Comparison of ENCODE assay signal across 27 cellular contexts in the genomic region with DNA sequence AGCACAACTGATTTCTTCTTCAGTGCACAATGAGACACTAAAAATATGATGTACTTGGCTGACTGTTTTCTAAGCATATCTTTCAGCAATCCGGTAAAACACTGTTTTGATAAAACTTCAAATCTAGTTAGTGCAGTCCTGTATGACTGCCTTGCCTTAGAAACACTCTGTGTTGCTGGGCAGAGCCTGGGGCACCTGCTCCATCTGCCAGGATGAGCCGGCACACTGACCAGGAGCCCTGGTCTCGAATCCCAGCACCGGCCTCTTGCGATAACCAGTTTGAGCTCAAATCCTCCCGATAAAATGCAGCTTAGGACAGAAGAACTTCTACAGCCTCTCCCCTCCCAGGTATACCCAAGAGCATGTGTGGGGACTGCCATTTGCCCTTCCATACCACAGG.
"Had no signal": no experiment of that assay in that cellular context is flagged by ENCODE, and none has a peak within 500 bp of the region (broad histone marks: within the 10 kb centered on the region; RNA-seq: fewer than 3 reads in every experiment).

No MANE protein-coding gene starts in this region.

- H3K27ac ChIP-seq: hepatocyte, ovary, suprapubic skin, transverse colon, vagina had no signal

- H3K4me3 ChIP-seq: hepatocyte, lung, mucosa of descending colon, ovary, smooth muscle cell, suprapubic skin, transverse colon, vagina had no signal

- ATAC-seq: effector memory CD8-positive, alpha-beta T cell; left colon; mucosa of descending colon; natural killer cell treated with Interleukin-12 subunit alpha and Interleukin-12 subunit beta and Interleukin-15 and Interleukin-18, amount 100 ng/mL, for 72 hours; sciatic nerve; stimulated activated naive CD8-positive, alpha-beta T cell treated with anti-CD3 and anti-CD28 coated beads, Interleukin-15, amount 100 ng/mL, for 72 hours had no signal

- H3K27ac Mint-ChIP-seq: effector memory CD8-positive, alpha-beta T cell; memory B cell; naive B cell; natural killer cell treated with Interleukin-12 subunit alpha and Interleukin-12 subunit beta and Interleukin-15 and Interleukin-18, amount 100 ng/mL, for 72 hours; stimulated activated naive CD8-positive, alpha-beta T cell treated with anti-CD3 and anti-CD28 coated beads, Interleukin-15, amount 100 ng/mL, for 72 hours had no signal

- H3K36me3 Mint-ChIP-seq: memory B cell; naive B cell; natural killer cell treated with Interleukin-12 subunit alpha and Interleukin-12 subunit beta and Interleukin-15 and Interleukin-18, amount 100 ng/mL, for 72 hours had no signal

- H2AFZ ChIP-seq: hepatocyte had no signal

- H3K79me2 ChIP-seq: hepatocyte had no signal

- H3K9me3 ChIP-seq: mucosa of descending colon, ovary, suprapubic skin, transverse colon, vagina had no signal

- H3K9me3 Mint-ChIP-seq: effector memory CD8-positive, alpha-beta T cell; memory B cell; naive B cell; natural killer cell treated with Interleukin-12 subunit alpha and Interleukin-12 subunit beta and Interleukin-15 and Interleukin-18, amount 100 ng/mL, for 72 hours; stimulated activated naive CD8-positive, alpha-beta T cell treated with anti-CD3 and anti-CD28 coated beads, Interleukin-15, amount 100 ng/mL, for 72 hours had no signal

- DNase-seq: cerebellar nuclear complex; cortex of kidney; effector memory CD8-positive, alpha-beta T cell; left colon; mucosa of descending colon; naive B cell; occipital lobe; ovary; posterior cingulate gyrus; retina; stimulated activated CD4-positive, alpha-beta T cell treated with anti-CD3 and anti-CD28 coated beads, Interleukin-12 subunit alpha, Interleukin-12 subunit beta, amount 100 ng/mL, for 4 hours; stimulated activated CD4-positive, alpha-beta T cell treated with anti-CD3 and anti-CD28 coated beads, Interleukin-1b, Interleukin-23, amount 100 ng/mL, for 48 hours; stimulated activated CD4-positive, alpha-beta T cell treated with anti-CD3 and anti-CD28 coated beads, Interleukin-4, amount 100 ng/mL, for 1 hour; stimulated activated CD8-positive, alpha-beta memory T cell treated with anti-CD3 and anti-CD28 coated beads, Interleukin-4, amount 100 ng/mL, for 48 hours; stimulated activated naive CD4-positive, alpha-beta T cell; stimulated activated naive CD8-positive, alpha-beta T cell treated with anti-CD3 and anti-CD28 coated beads, Interleukin-15, amount 100 ng/mL, for 72 hours; transverse colon had no signal

- H3K27me3 ChIP-seq: hepatocyte, ovary, suprapubic skin, transverse colon, vagina had no signal

- H3K4me2 ChIP-seq: hepatocyte, smooth muscle cell had no signal

- H3K4me1 ChIP-seq: vagina had no signal

- H3K4me3 Mint-ChIP-seq: effector memory CD8-positive, alpha-beta T cell; memory B cell; naive B cell; natural killer cell treated with Interleukin-12 subunit alpha and Interleukin-12 subunit beta and Interleukin-15 and Interleukin-18, amount 100 ng/mL, for 72 hours; stimulated activated naive CD8-positive, alpha-beta T cell treated with anti-CD3 and anti-CD28 coated beads, Interleukin-15, amount 100 ng/mL, for 72 hours had no signal

- H3K4me1 Mint-ChIP-seq: memory B cell; naive B cell; stimulated activated naive CD8-positive, alpha-beta T cell treated with anti-CD3 and anti-CD28 coated beads, Interleukin-15, amount 100 ng/mL, for 72 hours had no signal

- H3K27me3 Mint-ChIP-seq: memory B cell; naive B cell; stimulated activated naive CD8-positive, alpha-beta T cell treated with anti-CD3 and anti-CD28 coated beads, Interleukin-15, amount 100 ng/mL, for 72 hours had no signal

- FAIRE-seq: frontal cortex, islet of Langerhans had no signal

- H3K36me3 ChIP-seq: ovary had no signal
